8 cellular contexts compared by ENCODE assay signal in the genomic region with DNA sequence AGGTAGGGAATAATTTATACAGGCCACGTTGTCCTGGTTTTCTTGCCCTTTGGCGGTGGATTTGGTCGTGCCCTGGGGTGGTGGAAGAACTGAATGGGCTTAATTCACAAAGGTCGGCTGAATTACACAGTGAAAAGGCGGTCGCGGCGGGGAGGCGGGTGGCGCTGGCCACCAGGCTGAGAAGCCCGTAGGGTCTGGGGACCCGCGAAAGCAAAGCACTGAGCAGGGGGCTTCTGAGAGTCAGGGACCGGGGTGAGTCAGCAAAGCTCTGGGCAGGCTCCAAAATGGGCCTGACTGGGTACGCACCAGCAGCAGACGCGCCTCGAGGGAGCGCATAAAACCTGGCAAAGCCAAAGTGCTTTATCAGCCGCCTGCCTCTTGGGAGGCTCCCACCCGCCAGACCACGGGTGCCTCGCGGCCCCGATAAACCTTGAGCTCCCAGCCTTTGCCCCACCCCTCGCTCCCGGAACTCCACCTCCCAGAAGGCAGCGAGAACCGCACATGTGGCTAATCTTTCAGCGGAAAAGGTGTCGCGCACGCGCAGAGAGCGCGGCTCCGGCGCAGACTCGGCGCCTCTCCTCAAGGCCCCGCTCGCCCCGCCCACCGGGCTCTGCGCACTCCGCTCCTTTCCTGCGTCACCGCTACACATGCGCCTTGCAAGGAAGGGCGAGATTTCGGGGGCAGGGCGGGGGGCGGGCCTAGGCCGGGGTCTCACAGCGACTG.
DNase-seq lines count a peak whose midpoint lies in the region; ATAC-seq and TF ChIP-seq lines count a peak whose summit lies in the region.

No MANE protein-coding gene starts in this region.

- no peaks in the 10 kb centered on the region for H3K9me3 Mint-ChIP-seq in central memory CD8-positive, alpha-beta T cell

- peaks cover 39% of the 10 kb centered on the region for H3K4me1 Mint-ChIP-seq in central memory CD8-positive, alpha-beta T cell

- peaks cover 38% of the 10 kb centered on the region for H3K36me3 Mint-ChIP-seq in central memory CD8-positive, alpha-beta T cell (ENCODE audit: insufficient read depth)

- ATAC-seq in GM19025 (IDR thresholded peaks at IDR 0.05; ENCODE audit: low read depth, unreplicated experiment) = peak; percentile 87
- peak; percentile 91 for ATAC-seq in HG03280 (IDR thresholded peaks at IDR 0.05; ENCODE audit: unreplicated experiment)
- peak; percentile 87 for ATAC-seq in central memory CD8-positive, alpha-beta T cell (replicated peaks; ENCODE audit: extremely low read depth, poor library complexity, severe bottlenecking)

- H3K27me3 Mint-ChIP-seq in central memory CD8-positive, alpha-beta T cell = no peaks in the 10 kb centered on the region

- peak overlapping the region; percentile 86 for H3K27ac Mint-ChIP-seq in central memory CD8-positive, alpha-beta T cell (ENCODE audit: low read depth)

- peak overlapping the region; percentile 82 for H3K4me3 ChIP-seq in AG09309 (ENCODE audit: control insufficient read depth, low read depth, low read length)

- TF ChIP-seq CTCF in AG09309 (IDR thresholded peaks at IDR 0.05; ENCODE audit: control insufficient read depth, insufficient read depth, low read depth, low read length, missing control alignments) = no peak

- peak overlapping the region; percentile 89 for H3K4me3 Mint-ChIP-seq in central memory CD8-positive, alpha-beta T cell

- DNase-seq in AG09309 (ENCODE audit: low read depth) = peak; percentile 91
- DNase-seq in NCI-H345 (lab: John Stamatoyannopoulos, UW) = peak; percentile 100
- DNase-seq in activated CD4-positive, CD25-positive, alpha-beta regulatory T cell treated with anti-CD3 and anti-CD28 coated beads, Interleukin-2, amount 50 U/mL, for 16 hours (ENCODE audit: low read depth, low spot score) = peak; percentile 98
- peak; percentile 98 to 99 for DNase-seq in central memory CD8-positive, alpha-beta T cell (ENCODE audit: low spot score in 2 of 2)
- DNase-seq in iris pigment epithelial cell (ENCODE audit: low read depth) = peak; percentile 99
- peak; percentile 98 for DNase-seq in stimulated activated CD4-positive, alpha-beta T cell treated with anti-CD3 and anti-CD28 coated beads, Interleukin-12 subunit alpha, Interleukin-12 subunit beta, amount 100 ng/mL, for 24 hours (ENCODE audit: low read depth in 2 of 2)

Comparison
In these comparisons a context has a peak if more than half of its experiments do, and no peak if none do; other contexts are left out.
1. Peak in every context shown above with its lines: DNase-seq, ATAC-seq and H3K4me3 ChIP-seq.